Comparison of ENCODE assay signal across 2 cellular contexts in genomic region chr17:34582185-34582900, GRCh38.
TF ChIP-seq lines count a peak whose summit lies in the region.

No MANE protein-coding gene starts in this region.

TF ChIP-seq in SK-N-SH, 30 proteins besides CTCF, POLR2A, EP300 and RAD21 (continued from another document):
- no peak for TF ChIP-seq MAX (IDR thresholded peaks at IDR 0.05; ENCODE audit: low read depth)
- no peak for TF ChIP-seq MXI1 (IDR thresholded peaks at IDR 0.05; ENCODE audit: low read depth, low read length)
- TF ChIP-seq YY1 (IDR thresholded peaks at IDR 0.05; ENCODE audit: low read depth), result no peak
- TF ChIP-seq FOSL2 (IDR thresholded peaks at IDR 0.05; ENCODE audit: borderline replicate concordance, low read depth), result no peak
- TF ChIP-seq RFX5 (IDR thresholded peaks at IDR 0.05; ENCODE audit: low read length), result no peak
- no peak for TF ChIP-seq USF1 (IDR thresholded peaks at IDR 0.05; ENCODE audit: borderline replicate concordance, low read depth)

TF ChIP-seq in SK-N-SH treated with all-trans-retinoic acid at 6 μM for 48 hours, 23 proteins besides CTCF, POLR2A, EP300 and RAD21 (continued from another document):
- TF ChIP-seq CSRNP3 (CRISPR knock-in tag; IDR thresholded peaks at IDR 0.05) (no peak), ZC3H10 (CRISPR knock-in tag; IDR thresholded peaks at IDR 0.05) (no peak), ZNF70 (CRISPR knock-in tag; IDR thresholded peaks at IDR 0.05) (no peak), PPARA (CRISPR knock-in tag; IDR thresholded peaks at IDR 0.05; ENCODE audit: borderline replicate concordance) (no peak), ARNTL (CRISPR knock-in tag; IDR thresholded peaks at IDR 0.05; ENCODE audit: borderline replicate concordance, low read depth) (no peak), TSHZ2 (CRISPR knock-in tag; IDR thresholded peaks at IDR 0.05) (no peak), ESRRG (CRISPR knock-in tag; IDR thresholded peaks at IDR 0.05) (no peak), ZFP30 (CRISPR knock-in tag; IDR thresholded peaks at IDR 0.05) (no peak), CSDC2 (CRISPR knock-in tag; IDR thresholded peaks at IDR 0.05) (no peak), ZFP3 (CRISPR knock-in tag; IDR thresholded peaks at IDR 0.05) (no peak), BACH2 (CRISPR knock-in tag; IDR thresholded peaks at IDR 0.05; ENCODE audit: borderline replicate concordance) (no peak), SNAI2 (CRISPR knock-in tag; IDR thresholded peaks at IDR 0.05) (no peak), TCF4 (CRISPR knock-in tag; IDR thresholded peaks at IDR 0.05; ENCODE audit: borderline replicate concordance) (no peak)
